Comparison of ENCODE assay signal across 10 cellular contexts in genomic region chr7:1647961-1648631, GRCh38. TPM values are rescaled to one million over a fixed set of nuclear protein-coding genes. Genes with fewer than 3 reads are reported as not detected.
DNase-seq lines count a peak whose midpoint lies in the region; ATAC-seq and TF ChIP-seq lines count a peak whose summit lies in the region.
"Had no signal": no experiment of that assay in that cellular context is flagged by ENCODE, and none has a peak within 500 bp of the region (broad histone marks: within the 10 kb centered on the region; RNA-seq: fewer than 3 reads in every experiment).

No MANE protein-coding gene starts in this region.

- H3K27me3 Mint-ChIP-seq in glutamatergic neuron (ENCODE audit: unreplicated experiment) (peaks cover 12% of the 10 kb centered on the region), nephron progenitor cell (ENCODE audit: low read depth, poor library complexity) (peaks cover 9% of the 10 kb centered on the region)
- H3K27me3 Mint-ChIP-seq in activated T-cell treated with anti-CD3 and anti-CD28 coated beads, Interleukin-2, amount 50 U/mL, for 24 hours, result peaks cover 29% of the 10 kb centered on the region
- H3K27me3 Mint-ChIP-seq in activated naive CD4-positive, alpha-beta T cell treated with anti-CD3 and anti-CD28 coated beads for 36 hours (ENCODE audit: low read depth), result peaks cover 5% of the 10 kb centered on the region

- ATAC-seq in HG03196 (IDR thresholded peaks at IDR 0.05; ENCODE audit: unreplicated experiment), result no peak
- ATAC-seq: activated T-cell treated with anti-CD3 and anti-CD28 coated beads, Interleukin-2, amount 50 U/mL, for 4 hours had no signal

- DNase-seq in BE2C (peak; percentile 82), SK-N-DZ (ENCODE audit: low spot score) (peak; percentile 69), glutamatergic neuron (peak; percentile 70), nephron progenitor cell (peak; percentile 47), NCI-H345 treated with DMSO at 0.1 percent for 48 hours (lab: John Stamatoyannopoulos, UW; ENCODE audit: unreplicated experiment) (no peak)
- DNase-seq in activated T-cell treated with anti-CD3 and anti-CD28 coated beads, Interleukin-2, amount 50 U/mL, for 24 hours, result no peak
- no peak for DNase-seq in activated naive CD4-positive, alpha-beta T cell treated with anti-CD3 and anti-CD28 coated beads for 36 hours
- DNase-seq: activated T-cell treated with anti-CD3 and anti-CD28 coated beads, Interleukin-2, amount 50 U/mL, for 4 hours; GF-D8 had no signal

- CTCF ChIA-PET in activated naive CD4-positive, alpha-beta T cell treated with anti-CD3 and anti-CD28 coated beads for 36 hours (lab: Charles Lee), result no interaction called here

- no peaks in the 10 kb centered on the region for H3K36me3 ChIP-seq in BE2C

- H3K36me3 Mint-ChIP-seq in glutamatergic neuron (ENCODE audit: unreplicated experiment), result no peaks in the 10 kb centered on the region
- no peaks in the 10 kb centered on the region for H3K36me3 Mint-ChIP-seq in nephron progenitor cell (ENCODE audit: low read depth)
- H3K36me3 Mint-ChIP-seq in activated T-cell treated with anti-CD3 and anti-CD28 coated beads, Interleukin-2, amount 50 U/mL, for 24 hours (ENCODE audit: low read depth), result no peaks in the 10 kb centered on the region
- H3K36me3 Mint-ChIP-seq in activated naive CD4-positive, alpha-beta T cell treated with anti-CD3 and anti-CD28 coated beads for 36 hours (ENCODE audit: low read depth), result no peaks in the 10 kb centered on the region

- no peak overlapping the region for H3K4me3 ChIP-seq in BE2C (ENCODE audit: low read depth, low read length)

- peaks cover 28% of the 10 kb centered on the region for H3K27me3 ChIP-seq in BE2C

- H3K4me1 Mint-ChIP-seq in glutamatergic neuron (ENCODE audit: low read depth, unreplicated experiment) (peaks cover 17% of the 10 kb centered on the region), nephron progenitor cell (peaks cover 47% of the 10 kb centered on the region)
- no peaks in the 10 kb centered on the region for H3K4me1 Mint-ChIP-seq in activated T-cell treated with anti-CD3 and anti-CD28 coated beads, Interleukin-2, amount 50 U/mL, for 24 hours (ENCODE audit: low read depth)
- H3K4me1 Mint-ChIP-seq in activated naive CD4-positive, alpha-beta T cell treated with anti-CD3 and anti-CD28 coated beads for 36 hours (ENCODE audit: low read depth), result no peaks in the 10 kb centered on the region

- H3K4me3 Mint-ChIP-seq in glutamatergic neuron (ENCODE audit: unreplicated experiment) (peak overlapping the region; percentile 55), nephron progenitor cell (no peak overlapping the region)
- no peak overlapping the region for H3K4me3 Mint-ChIP-seq in activated T-cell treated with anti-CD3 and anti-CD28 coated beads, Interleukin-2, amount 50 U/mL, for 24 hours
- no peak overlapping the region for H3K4me3 Mint-ChIP-seq in activated naive CD4-positive, alpha-beta T cell treated with anti-CD3 and anti-CD28 coated beads for 36 hours
- H3K4me3 Mint-ChIP-seq: activated T-cell treated with anti-CD3 and anti-CD28 coated beads, Interleukin-2, amount 50 U/mL, for 4 hours had no signal

- TF ChIP-seq CTCF in BE2C (IDR thresholded peaks at IDR 0.05; ENCODE audit: low read depth, low read length) (no peak), glutamatergic neuron (IDR thresholded peaks at IDR 0.05; ENCODE audit: partially characterized antibody, unreplicated experiment) (no peak), nephron progenitor cell (IDR thresholded peaks at IDR 0.05) (no peak)

- H3K4me1 ChIP-seq in BE2C, result peaks cover 19% of the 10 kb centered on the region

- H3K27ac Mint-ChIP-seq in glutamatergic neuron (ENCODE audit: unreplicated experiment), result peak overlapping the region; percentile 77
- no peak overlapping the region for H3K27ac Mint-ChIP-seq in nephron progenitor cell
- no peak overlapping the region for H3K27ac Mint-ChIP-seq in activated T-cell treated with anti-CD3 and anti-CD28 coated beads, Interleukin-2, amount 50 U/mL, for 24 hours
- H3K27ac Mint-ChIP-seq in activated naive CD4-positive, alpha-beta T cell treated with anti-CD3 and anti-CD28 coated beads for 36 hours, result no peak overlapping the region

- H3K9me3 Mint-ChIP-seq in glutamatergic neuron (ENCODE audit: unreplicated experiment) (peaks cover 7% of the 10 kb centered on the region), nephron progenitor cell (no peaks in the 10 kb centered on the region)
- H3K9me3 Mint-ChIP-seq in activated T-cell treated with anti-CD3 and anti-CD28 coated beads, Interleukin-2, amount 50 U/mL, for 24 hours, result no peaks in the 10 kb centered on the region
- H3K9me3 Mint-ChIP-seq in activated naive CD4-positive, alpha-beta T cell treated with anti-CD3 and anti-CD28 coated beads for 36 hours, result no peaks in the 10 kb centered on the region
- H3K9me3 Mint-ChIP-seq: activated T-cell treated with anti-CD3 and anti-CD28 coated beads, Interleukin-2, amount 50 U/mL, for 4 hours had no signal

- no peaks in the 10 kb centered on the region for H3K9me3 ChIP-seq in BE2C

- intact Hi-C loops in activated naive CD4-positive, alpha-beta T cell treated with anti-CD3 and anti-CD28 coated beads for 36 hours (cut with micrococcal nuclease), result no loop called here

RNA-seq across cellular contexts. Expression of gene ELFN1, which starts 22.0 kb away (rescaled TPM):
- 0.23 TPM for polyA plus RNA-seq in BE2C (2012; ENCODE audit: insufficient read depth, insufficient read length, low read depth)
- 19.1 and 20.7 TPM in 2 replicates for polyA plus RNA-seq in SK-N-DZ (2014; cell fraction: cytosol; rRNA removed)
- 13.3 and 17.1 TPM in 2 replicates for polyA plus RNA-seq in SK-N-DZ (2014; cell fraction: nucleus; rRNA removed)
- 40.0 TPM for total RNA-seq in glutamatergic neuron (ENCODE audit: unreplicated experiment)
- total RNA-seq in activated naive CD4-positive, alpha-beta T cell treated with anti-CD3 and anti-CD28 coated beads for 36 hours, result not detected

Comparison
In these comparisons a context has a peak if more than half of its experiments do, and no peak if none do; other contexts are left out.
1. DNase-seq: peak in BE2C (single experiment), SK-N-DZ (single experiment), glutamatergic neuron (single experiment) and nephron progenitor cell (single experiment); none in activated T-cell treated with anti-CD3 and anti-CD28 coated beads, Interleukin-2, amount 50 U/mL, for 24 hours (single experiment), activated naive CD4-positive, alpha-beta T cell treated with anti-CD3 and anti-CD28 coated beads for 36 hours (single experiment) and NCI-H345 treated with DMSO at 0.1 percent for 48 hours (single experiment).
2. RNA of gene ELFN1, which starts 22.0 kb away (total RNA-seq): 40.0 TPM in glutamatergic neuron (single experiment); not detected in activated naive CD4-positive, alpha-beta T cell treated with anti-CD3 and anti-CD28 coated beads for 36 hours; every median in the first group is over 10 times any median in the second.